In genomic region chr12:122668268-122668667, GRCh38 we compare ENCODE assay signal across 1 cellular context.
TF ChIP-seq lines count a peak whose summit lies in the region.

No MANE protein-coding gene starts in this region.

TF ChIP-seq in GM12878, 131 proteins besides CTCF, POLR2A, EP300 and RAD21:
- TF ChIP-seq ZBTB40 (IDR thresholded peaks at IDR 0.05; ENCODE audit: borderline replicate concordance) (peak; percentile 84), HDAC6 (IDR thresholded peaks at IDR 0.05; ENCODE audit: unreplicated experiment) (no peak)
